10 cellular contexts compared by ENCODE assay signal in genomic region chr2:182593394-182593707, GRCh38.
DNase-seq lines count a peak whose midpoint lies in the region; TF ChIP-seq lines count a peak whose summit lies in the region.
"Had no signal": no experiment of that assay in that cellular context is flagged by ENCODE, and none has a peak within 500 bp of the region (broad histone marks: within the 10 kb centered on the region; RNA-seq: fewer than 3 reads in every experiment).

No MANE protein-coding gene starts in this region.

- H3F3A ChIP-seq in smooth muscle cell (ENCODE audit: low read depth) = peaks cover 6% of the 10 kb centered on the region

- POLR2A ChIA-PET in OCI-LY7 (lab: Charles Lee) = no interaction called here

- H3K4me2 ChIP-seq in fibroblast of lung (ENCODE audit: extremely low read depth, insufficient read depth, low read length) (peak overlapping the region; percentile 49), smooth muscle cell (peak overlapping the region; percentile 74), OCI-LY7 (ENCODE audit: low read length) (no peak overlapping the region)

- no TSS peak for BruUV-seq in OCI-LY7 (replicated peaks; lab: Mats Ljungman, UMichigan)

- H3K36me3 ChIP-seq in SJCRH30 = no peaks in the 10 kb centered on the region
- H3K36me3 ChIP-seq in fibroblast of lung (ENCODE audit: control insufficient read depth, insufficient read depth, low read length) = no peaks in the 10 kb centered on the region
- H3K36me3 ChIP-seq in smooth muscle cell (ENCODE audit: low read depth) = no peaks in the 10 kb centered on the region
- H3K36me3 ChIP-seq in OCI-LY7 (ENCODE audit: insufficient read depth, low read length) = no peaks in the 10 kb centered on the region

- H3K9me3 ChIP-seq in SJCRH30 (replicated peaks) = no peaks in the 10 kb centered on the region
- H3K9me3 ChIP-seq in fibroblast of lung (ENCODE audit: control insufficient read depth, insufficient read depth, low read depth, low read length) = no peaks in the 10 kb centered on the region
- H3K9me3 ChIP-seq in smooth muscle cell (replicated peaks; ENCODE audit: low read depth) = no peaks in the 10 kb centered on the region
- H3K9me3 ChIP-seq in OCI-LY7 (ENCODE audit: low read length) = no peaks in the 10 kb centered on the region

- H3K4me3 ChIP-seq in SJCRH30 (no peak overlapping the region), fibroblast of lung (replicated peaks in 1 of 4; ENCODE audit: control extremely low read depth in 1 of 4, insufficient read depth in 1 of 4, low read depth in 3 of 4, low read length in 4 of 4) (no peak overlapping the region), smooth muscle cell (no peak overlapping the region), OCI-LY7 (ENCODE audit: low read depth, low read length, poor library complexity, severe bottlenecking) (no peak overlapping the region)

- H3K27ac ChIP-seq in SJCRH30 = peak overlapping the region; percentile 4; the same call in 1 of the 2 replicates
- H3K27ac ChIP-seq in fibroblast of lung (ENCODE audit: insufficient read depth, low read length) = no peak overlapping the region
- peak overlapping the region; percentile 60 for H3K27ac ChIP-seq in smooth muscle cell (ENCODE audit: low read depth)
- no peak overlapping the region for H3K27ac ChIP-seq in OCI-LY7 (ENCODE audit: low read depth, low read length, poor library complexity, severe bottlenecking)
- H3K27ac ChIP-seq: 22Rv1 had no signal

- H3K79me2 ChIP-seq in fibroblast of lung (ENCODE audit: control insufficient read depth, insufficient read depth, low read length) = no peaks in the 10 kb centered on the region
- no peaks in the 10 kb centered on the region for H3K79me2 ChIP-seq in smooth muscle cell (ENCODE audit: low read depth)
- no peaks in the 10 kb centered on the region for H3K79me2 ChIP-seq in OCI-LY7 (ENCODE audit: insufficient read depth, low read depth, low read length)

- H3K9me2 ChIP-seq in OCI-LY7 (ENCODE audit: insufficient read depth, low read length) = no peaks in the 10 kb centered on the region

- H4K20me1 ChIP-seq in fibroblast of lung (ENCODE audit: control insufficient read depth, extremely low read depth, insufficient read depth, low read length) = no peaks in the 10 kb centered on the region
- no peaks in the 10 kb centered on the region for H4K20me1 ChIP-seq in smooth muscle cell (ENCODE audit: low read depth)
- no peaks in the 10 kb centered on the region for H4K20me1 ChIP-seq in OCI-LY7 (ENCODE audit: insufficient read depth, low read length)

- TF ChIP-seq CTCF in fibroblast of lung (conservative IDR thresholded peaks at IDR 0.05 in 1 of 2, IDR thresholded peaks at IDR 0.05 in 1 of 2; ENCODE audit: low read depth in 1 of 2, low read length in 2 of 2) (no peak), smooth muscle cell (IDR thresholded peaks at IDR 0.05; ENCODE audit: borderline replicate concordance, insufficient read depth, poor library complexity, severe bottlenecking) (no peak), OCI-LY7 (conservative IDR thresholded peaks at IDR 0.05; ENCODE audit: low read length) (no peak)

- 2% methylated on average over 2 of the region's 2 CpGs for WGBS in smooth muscle cell (ENCODE audit: low lambda C conversion rate)

- CTCF ChIA-PET in OCI-LY7 (lab: Charles Lee; ENCODE audit: unreplicated experiment) = no interaction called here

- no peaks in the 10 kb centered on the region for H3K27me3 ChIP-seq in SJCRH30
- H3K27me3 ChIP-seq in fibroblast of lung (ENCODE audit: control insufficient read depth, insufficient read depth, low read length) = no peaks in the 10 kb centered on the region
- no peaks in the 10 kb centered on the region for H3K27me3 ChIP-seq in smooth muscle cell (ENCODE audit: low read depth)

- intact Hi-C loops in posterior vena cava (cut with DNase I) (no loop called here), OCI-LY7 (cut with micrococcal nuclease; ENCODE audit: unreplicated experiment) (no loop called here)

- peak; percentile 42 for DNase-seq in DMS 273 (lab: John Stamatoyannopoulos, UW; ENCODE audit: unreplicated experiment)
- DNase-seq in DMS 273 treated with DMSO at 0.1 percent for 48 hours (lab: John Stamatoyannopoulos, UW) = no peak
- DNase-seq in SJCRH30 = peak; percentile 21 to 57
- DNase-seq in fibroblast of lung (ENCODE audit: low read depth in 2 of 2) = peak; percentile 62 to 88
- no peak for DNase-seq in smooth muscle cell (lab: John Stamatoyannopoulos, UW; ENCODE audit: unreplicated experiment)
- no peak for DNase-seq in NCI-H1436 (lab: John Stamatoyannopoulos, UW)
- no peak for DNase-seq in posterior vena cava (ENCODE audit: low spot score)
- DNase-seq in OCI-LY7 (ENCODE audit: low spot score) = no peak
- DNase-seq: activated CD4-positive, alpha-beta T cell treated with anti-CD3 and anti-CD28 coated beads for 36 hours had no signal

- H3K4me1 ChIP-seq in SJCRH30 (peaks cover 20% of the 10 kb centered on the region), fibroblast of lung (ENCODE audit: control insufficient read depth, extremely low read depth, insufficient read depth, low read length) (peaks cover 15% of the 10 kb centered on the region), smooth muscle cell (ENCODE audit: low read depth) (peaks cover 26% of the 10 kb centered on the region), OCI-LY7 (ENCODE audit: insufficient read depth, low read length, poor library complexity, severe bottlenecking) (no peaks in the 10 kb centered on the region)

- H3K9ac ChIP-seq in fibroblast of lung (ENCODE audit: insufficient read depth, low read length) (no peak overlapping the region), smooth muscle cell (ENCODE audit: low read depth) (no peak overlapping the region)

- H2AFZ ChIP-seq in fibroblast of lung (ENCODE audit: low read length) (no peak overlapping the region), smooth muscle cell (ENCODE audit: low read depth) (no peak overlapping the region), OCI-LY7 (ENCODE audit: low read length) (no peak overlapping the region)

Comparison
In these comparisons a context has a peak if more than half of its experiments do, and no peak if none do; other contexts are left out.
1. DNase-seq: peak in DMS 273 (single experiment), SJCRH30 (2 of 2) and fibroblast of lung (2 of 2); none in DMS 273 treated with DMSO at 0.1 percent for 48 hours (single experiment), smooth muscle cell (single experiment), NCI-H1436 (single experiment), posterior vena cava (single experiment) and OCI-LY7 (single experiment).
2. H3K27ac ChIP-seq: peak in SJCRH30 (single experiment) and smooth muscle cell (single experiment); none in fibroblast of lung (single experiment) and OCI-LY7 (single experiment).